In genomic region chr1:195450794-195451193, GRCh38 we compare ENCODE assay signal across 30 cellular contexts.
"Had no signal": no experiment of that assay in that cellular context is flagged by ENCODE, and none has a peak within 500 bp of the region (broad histone marks: within the 10 kb centered on the region; RNA-seq: fewer than 3 reads in every experiment).

No MANE protein-coding gene starts in this region.

- H3K4me3 Mint-ChIP-seq: activated CD8-positive, alpha-beta T cell treated with anti-CD3 and anti-CD28 coated beads for 36 hours; activated naive CD8-positive, alpha-beta T cell; activated T-cell treated with anti-CD3 and anti-CD28 coated beads, Interleukin-2, amount 50 U/mL, for 4 hours; activated T-helper 17 cell treated with anti-CD3 and anti-CD28 coated beads, Interleukin-2, amount 50 U/mL, for 72 hours; effector memory CD8-positive, alpha-beta T cell had no signal

- FAIRE-seq: astrocyte, colon had no signal

- H3K4me3 ChIP-seq: esophagus muscularis mucosa, gastrocnemius medialis, heart left ventricle had no signal

- H3K27me3 Mint-ChIP-seq: activated CD8-positive, alpha-beta T cell treated with anti-CD3 and anti-CD28 coated beads for 36 hours; activated naive CD8-positive, alpha-beta T cell; activated T-helper 17 cell treated with anti-CD3 and anti-CD28 coated beads, Interleukin-2, amount 50 U/mL, for 72 hours; effector memory CD8-positive, alpha-beta T cell had no signal

- H3K27me3 ChIP-seq: brain microvascular endothelial cell, esophagus muscularis mucosa, foreskin keratinocyte, gastrocnemius medialis, heart left ventricle had no signal

- H3K27ac Mint-ChIP-seq: activated CD8-positive, alpha-beta T cell treated with anti-CD3 and anti-CD28 coated beads for 36 hours; activated naive CD8-positive, alpha-beta T cell; activated T-helper 17 cell treated with anti-CD3 and anti-CD28 coated beads, Interleukin-2, amount 50 U/mL, for 72 hours; effector memory CD8-positive, alpha-beta T cell had no signal

- ATAC-seq: activated CD8-positive, alpha-beta T cell treated with anti-CD3 and anti-CD28 coated beads for 36 hours; activated T-cell treated with anti-CD3 and anti-CD28 coated beads, Interleukin-2, amount 50 U/mL, for 4 hours; activated T-helper 17 cell treated with anti-CD3 and anti-CD28 coated beads, Interleukin-2, amount 50 U/mL, for 72 hours; effector memory CD8-positive, alpha-beta T cell; foreskin keratinocyte; gastrocnemius medialis; heart left ventricle had no signal

- H3K36me3 Mint-ChIP-seq: activated naive CD8-positive, alpha-beta T cell had no signal

- DNase-seq: activated CD4-positive, alpha-beta T cell treated with anti-CD3 and anti-CD28 coated beads for 1 hour; activated CD4-positive, alpha-beta T cell treated with anti-CD3 and anti-CD28 coated beads for 4 hours; activated CD4-positive, alpha-beta T cell treated with anti-CD3 and anti-CD28 coated beads, Interleukin-2, amount 50 U/mL, for 1 hour; activated CD4-positive, alpha-beta T cell treated with anti-CD3 and anti-CD28 coated beads, Interleukin-2, amount 50 U/mL, for 48 hours; activated CD8-positive, alpha-beta memory T cell treated with anti-CD3 and anti-CD28 coated beads for 24 hours; activated CD8-positive, alpha-beta T cell treated with anti-CD3 and anti-CD28 coated beads for 36 hours; activated effector memory CD4-positive, alpha-beta T cell treated with Interleukin-2 at 50 U/mL for 16 hours; activated gamma-delta T cell treated with Interleukin-2 at 50 U/mL for 16 hours; activated naive CD4-positive, alpha-beta T cell treated with anti-CD3 and anti-CD28 coated beads, Interleukin-2, amount 50 U/mL, for 16 hours; activated naive CD4-positive, alpha-beta T cell treated with Interleukin-2 at 50 U/mL for 16 hours; activated T-cell treated with anti-CD3 and anti-CD28 coated beads, Interleukin-2, amount 50 U/mL, for 4 hours; amniotic stem cell; anterior cingulate cortex; brain microvascular endothelial cell; caudate nucleus; cortex of kidney; dermis blood vessel endothelial cell; effector CD4-positive, alpha-beta T cell; effector memory CD8-positive, alpha-beta T cell; erythroblast; foreskin keratinocyte; gastrocnemius medialis; glutamatergic neuron; heart left ventricle; T-helper 2 cell had no signal

- H3K36me3 ChIP-seq: brain microvascular endothelial cell, esophagus muscularis mucosa, gastrocnemius medialis, heart left ventricle had no signal

- H3K4me1 Mint-ChIP-seq: activated T-helper 17 cell treated with anti-CD3 and anti-CD28 coated beads, Interleukin-2, amount 50 U/mL, for 72 hours had no signal

- H3K27ac ChIP-seq: brain microvascular endothelial cell, esophagus muscularis mucosa, foreskin keratinocyte, gastrocnemius medialis, heart left ventricle had no signal

- H3K4me1 ChIP-seq: esophagus muscularis mucosa, foreskin keratinocyte, gastrocnemius medialis, heart left ventricle had no signal

- H3K9me3 ChIP-seq: gastrocnemius medialis had no signal
